ENCODE assay signal across 1 cellular context in the genomic region with DNA sequence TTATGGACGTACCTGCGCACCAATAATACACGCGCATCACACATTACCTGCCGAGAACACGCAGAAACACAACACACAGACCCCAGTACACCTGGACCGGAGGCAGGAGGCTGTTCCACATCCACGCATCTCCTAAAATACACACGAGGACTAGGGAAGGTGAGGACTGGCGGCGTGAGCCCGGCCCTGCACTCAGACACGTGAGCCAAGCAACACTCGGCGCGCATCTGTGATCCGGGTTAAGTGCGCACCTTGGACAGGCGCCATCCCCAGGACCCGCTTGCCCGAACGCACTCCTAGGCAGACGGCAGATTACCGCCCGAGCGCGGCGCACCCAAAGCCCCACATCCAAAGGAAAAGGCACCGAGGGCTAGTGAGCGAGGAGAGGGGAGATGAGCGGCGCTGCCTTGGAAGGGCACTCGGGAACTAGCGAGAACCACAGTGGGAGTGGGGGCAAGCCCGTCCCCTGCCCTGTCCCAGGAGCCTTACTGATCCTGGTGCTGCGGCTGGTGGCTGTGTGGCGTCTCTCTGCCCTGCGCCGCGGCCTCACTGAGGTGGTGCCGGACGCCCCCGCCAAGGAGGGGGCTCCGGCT.
TF ChIP-seq lines count a peak whose summit lies in the region.

No MANE protein-coding gene starts in this region.

TF ChIP-seq in GM23338, 12 proteins besides CTCF, POLR2A, EP300 and RAD21 (continued from another document):
- TF ChIP-seq, protein P1, sequence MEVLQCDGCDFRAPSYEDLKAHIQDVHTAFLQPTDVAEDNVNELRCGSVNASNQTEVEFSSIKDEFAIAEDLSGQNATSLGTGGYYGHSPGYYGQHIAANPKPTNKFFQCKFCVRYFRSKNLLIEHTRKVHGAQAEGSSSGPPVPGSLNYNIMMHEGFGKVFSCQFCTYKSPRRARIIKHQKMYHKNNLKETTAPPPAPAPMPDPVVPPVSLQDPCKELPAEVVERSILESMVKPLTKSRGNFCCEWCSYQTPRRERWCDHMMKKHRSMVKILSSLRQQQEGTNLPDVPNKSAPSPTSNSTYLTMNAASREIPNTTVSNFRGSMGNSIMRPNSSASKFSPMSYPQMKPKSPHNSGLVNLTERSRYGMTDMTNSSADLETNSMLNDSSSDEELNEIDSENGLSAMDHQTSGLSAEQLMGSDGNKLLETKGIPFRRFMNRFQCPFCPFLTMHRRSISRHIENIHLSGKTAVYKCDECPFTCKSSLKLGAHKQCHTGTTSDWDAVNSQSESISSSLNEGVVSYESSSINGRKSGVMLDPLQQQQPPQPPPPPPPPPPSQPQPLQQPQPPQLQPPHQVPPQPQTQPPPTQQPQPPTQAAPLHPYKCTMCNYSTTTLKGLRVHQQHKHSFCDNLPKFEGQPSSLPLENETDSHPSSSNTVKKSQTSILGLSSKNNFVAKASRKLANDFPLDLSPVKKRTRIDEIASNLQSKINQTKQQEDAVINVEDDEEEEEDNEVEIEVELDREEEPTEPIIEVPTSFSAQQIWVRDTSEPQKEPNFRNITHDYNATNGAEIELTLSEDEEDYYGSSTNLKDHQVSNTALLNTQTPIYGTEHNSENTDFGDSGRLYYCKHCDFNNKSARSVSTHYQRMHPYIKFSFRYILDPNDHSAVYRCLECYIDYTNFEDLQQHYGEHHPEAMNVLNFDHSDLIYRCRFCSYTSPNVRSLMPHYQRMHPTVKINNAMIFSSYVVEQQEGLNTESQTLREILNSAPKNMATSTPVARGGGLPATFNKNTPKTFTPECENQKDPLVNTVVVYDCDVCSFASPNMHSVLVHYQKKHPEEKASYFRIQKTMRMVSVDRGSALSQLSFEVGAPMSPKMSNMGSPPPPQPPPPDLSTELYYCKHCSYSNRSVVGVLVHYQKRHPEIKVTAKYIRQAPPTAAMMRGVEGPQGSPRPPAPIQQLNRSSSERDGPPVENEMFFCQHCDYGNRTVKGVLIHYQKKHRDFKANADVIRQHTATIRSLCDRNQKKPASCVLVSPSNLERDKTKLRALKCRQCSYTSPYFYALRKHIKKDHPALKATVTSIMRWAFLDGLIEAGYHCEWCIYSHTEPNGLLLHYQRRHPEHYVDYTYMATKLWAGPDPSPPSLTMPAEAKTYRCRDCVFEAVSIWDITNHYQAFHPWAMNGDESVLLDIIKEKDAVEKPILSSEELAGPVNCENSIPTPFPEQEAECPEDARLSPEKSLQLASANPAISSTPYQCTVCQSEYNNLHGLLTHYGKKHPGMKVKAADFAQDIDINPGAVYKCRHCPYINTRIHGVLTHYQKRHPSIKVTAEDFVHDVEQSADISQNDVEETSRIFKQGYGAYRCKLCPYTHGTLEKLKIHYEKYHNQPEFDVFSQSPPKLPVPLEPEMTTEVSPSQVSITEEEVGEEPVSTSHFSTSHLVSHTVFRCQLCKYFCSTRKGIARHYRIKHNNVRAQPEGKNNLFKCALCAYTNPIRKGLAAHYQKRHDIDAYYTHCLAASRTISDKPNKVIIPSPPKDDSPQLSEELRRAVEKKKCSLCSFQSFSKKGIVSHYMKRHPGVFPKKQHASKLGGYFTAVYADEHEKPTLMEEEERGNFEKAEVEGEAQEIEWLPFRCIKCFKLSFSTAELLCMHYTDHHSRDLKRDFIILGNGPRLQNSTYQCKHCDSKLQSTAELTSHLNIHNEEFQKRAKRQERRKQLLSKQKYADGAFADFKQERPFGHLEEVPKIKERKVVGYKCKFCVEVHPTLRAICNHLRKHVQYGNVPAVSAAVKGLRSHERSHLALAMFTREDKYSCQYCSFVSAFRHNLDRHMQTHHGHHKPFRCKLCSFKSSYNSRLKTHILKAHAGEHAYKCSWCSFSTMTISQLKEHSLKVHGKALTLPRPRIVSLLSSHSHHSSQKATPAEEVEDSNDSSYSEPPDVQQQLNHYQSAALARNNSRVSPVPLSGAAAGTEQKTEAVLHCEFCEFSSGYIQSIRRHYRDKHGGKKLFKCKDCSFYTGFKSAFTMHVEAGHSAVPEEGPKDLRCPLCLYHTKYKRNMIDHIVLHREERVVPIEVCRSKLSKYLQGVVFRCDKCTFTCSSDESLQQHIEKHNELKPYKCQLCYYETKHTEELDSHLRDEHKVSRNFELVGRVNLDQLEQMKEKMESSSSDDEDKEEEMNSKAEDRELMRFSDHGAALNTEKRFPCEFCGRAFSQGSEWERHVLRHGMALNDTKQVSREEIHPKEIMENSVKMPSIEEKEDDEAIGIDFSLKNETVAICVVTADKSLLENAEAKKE (CRISPR knock-in tag; IDR thresholded peaks at IDR 0.05), result no peak
TF ChIP-seq in GM23338: peak in this region for 3.
